8 cellular contexts compared by ENCODE assay signal in genomic region chr11:121452609-121453150, GRCh38.
DNase-seq lines count a peak whose midpoint lies in the region; ATAC-seq and TF ChIP-seq lines count a peak whose summit lies in the region.

SORL1-AS1 (minus strand) TSS chr11:121452967.

- in situ Hi-C loops in GM13976 (cut with MboI; ENCODE audit: low sequenced_read_pairs, unreplicated experiment): no loop called here

- no peak for TF ChIP-seq POLR2A in stomach (IDR thresholded peaks at IDR 0.05)

- H3K4me1 Mint-ChIP-seq in T-helper 2 cell treated with Interferon-gamma antibody and Interleukin-4, amounts not matched to agents 5 μg/mL and 100 μg/mL, for 36 hours (ENCODE audit: low read depth): peaks cover 80% of the 10 kb centered on the region
- peaks cover 43% of the 10 kb centered on the region for H3K4me1 Mint-ChIP-seq in memory B cell

- 2 to 7% (median 2%) methylated on average over 20 to 21 of the region's 21 CpGs for WGBS in stomach, 5 donors

- H3K9me3 ChIP-seq in stomach: no peaks in the 10 kb centered on the region

- DNase-seq in NCI-H2171 treated with DMSO at 0.1 percent for 48 hours (lab: John Stamatoyannopoulos, UW) (peak; percentile 52), NCI-H2171 (lab: John Stamatoyannopoulos, UW) (no peak), memory B cell (ENCODE audit: low spot score in 2 of 2) (peak; percentile 31), stomach (no peak), GM13976 (ENCODE audit: low spot score) (no peak)
- DNase-seq in T-helper 2 cell treated with Interferon-gamma antibody and Interleukin-4, amounts not matched to agents 5 μg/mL and 100 μg/mL, for 36 hours (ENCODE audit: low spot score): peak; percentile 47
- peak; percentile 69 for DNase-seq in central memory CD4-positive, alpha-beta T cell

- intact Hi-C loops in stomach (cut with DNase I; ENCODE audit: low total_unique reads): no loop called here

- peaks cover 0 to 10% (median 3%) of the 10 kb centered on the region in 3 donors for H3K27me3 ChIP-seq in stomach

- peak within 1 kb of the TSS; percentile 95 for H3K27ac Mint-ChIP-seq in T-helper 2 cell treated with Interferon-gamma antibody and Interleukin-4, amounts not matched to agents 5 μg/mL and 100 μg/mL, for 36 hours
- peak within 1 kb of the TSS; percentile 94 for H3K27ac Mint-ChIP-seq in memory B cell

- H3K4me1 ChIP-seq in stomach: peaks cover 0 to 50% (median 28%) of the 10 kb centered on the region in 4 donors

- no peak for TF ChIP-seq CTCF in stomach (IDR thresholded peaks at IDR 0.05)
- no peak for TF ChIP-seq CTCF in GM13976 (IDR thresholded peaks at IDR 0.05; ENCODE audit: borderline replicate concordance, control extremely low read depth, extremely low read depth, insufficient read depth, missing control alignments)

- H3K27me3 Mint-ChIP-seq in T-helper 2 cell treated with Interferon-gamma antibody and Interleukin-4, amounts not matched to agents 5 μg/mL and 100 μg/mL, for 36 hours (ENCODE audit: low read depth): no peaks in the 10 kb centered on the region
- H3K27me3 Mint-ChIP-seq in memory B cell: peaks cover 10% of the 10 kb centered on the region

- peak within 1 kb of the TSS; percentile 76 to 83 (median 81) for H3K4me3 ChIP-seq in stomach

- no peaks in the 10 kb centered on the region for H3K36me3 ChIP-seq in stomach

- TF ChIP-seq EP300 in stomach (IDR thresholded peaks at IDR 0.05): no peak

- H3K36me3 Mint-ChIP-seq in T-helper 2 cell treated with Interferon-gamma antibody and Interleukin-4, amounts not matched to agents 5 μg/mL and 100 μg/mL, for 36 hours (ENCODE audit: low read depth): peaks cover 51% of the 10 kb centered on the region
- H3K36me3 Mint-ChIP-seq in memory B cell: no peaks in the 10 kb centered on the region

- peak within 1 kb of the TSS; percentile 70 to 82 (median 81) for H3K27ac ChIP-seq in stomach

- H3K9me3 Mint-ChIP-seq in T-helper 2 cell treated with Interferon-gamma antibody and Interleukin-4, amounts not matched to agents 5 μg/mL and 100 μg/mL, for 36 hours: no peaks in the 10 kb centered on the region
- H3K9me3 Mint-ChIP-seq in memory B cell: no peaks in the 10 kb centered on the region

- ATAC-seq in HG03342 (IDR thresholded peaks at IDR 0.05; ENCODE audit: unreplicated experiment): peak; percentile 16
- peak; percentile 71 for ATAC-seq in memory B cell (ENCODE audit: low read depth)

- peak within 1 kb of the TSS; percentile 99 for H3K4me3 Mint-ChIP-seq in T-helper 2 cell treated with Interferon-gamma antibody and Interleukin-4, amounts not matched to agents 5 μg/mL and 100 μg/mL, for 36 hours
- H3K4me3 Mint-ChIP-seq in memory B cell: peak within 1 kb of the TSS; percentile 98

Comparison
In these comparisons a context has a peak if more than half of its experiments do, and no peak if none do; other contexts are left out.
1. DNase-seq: peak in NCI-H2171 treated with DMSO at 0.1 percent for 48 hours (single experiment), T-helper 2 cell treated with Interferon-gamma antibody and Interleukin-4, amounts not matched to agents 5 μg/mL and 100 μg/mL, for 36 hours (single experiment), central memory CD4-positive, alpha-beta T cell (single experiment) and memory B cell (2 of 2); none in NCI-H2171 (single experiment), stomach (single experiment) and GM13976 (single experiment).